ENCODE assay signal across 8 cellular contexts in the genomic region with DNA sequence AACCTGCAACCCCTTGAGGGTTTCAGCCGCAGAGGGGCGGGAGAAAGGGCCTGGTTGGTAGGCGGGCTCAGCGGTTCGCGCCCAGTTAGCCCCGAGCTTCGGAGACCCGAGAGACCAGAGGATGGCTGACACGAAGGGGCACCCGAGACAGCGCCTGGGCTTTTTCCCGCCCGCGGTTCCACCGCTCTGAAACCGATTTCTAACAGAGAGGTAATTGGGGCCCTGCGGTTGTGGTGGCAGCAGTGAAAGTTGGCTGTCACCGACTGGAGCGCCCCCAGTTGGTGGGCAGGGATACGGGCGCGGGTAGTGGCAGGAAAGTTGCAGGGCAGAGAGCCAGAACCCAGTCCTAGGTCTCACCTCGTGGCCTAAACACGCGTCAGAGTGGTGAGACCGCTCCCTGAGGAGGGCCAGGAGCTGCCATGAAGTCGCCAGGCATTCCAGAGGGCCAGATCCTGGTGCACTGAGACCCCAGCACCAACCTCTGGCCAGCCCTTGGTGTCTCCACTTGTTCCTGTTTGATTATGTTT. TPM values are rescaled to one million over a fixed set of nuclear protein-coding genes. Genes with fewer than 3 reads are reported as not detected.
DNase-seq lines count a peak whose midpoint lies in the region; ATAC-seq and TF ChIP-seq lines count a peak whose summit lies in the region.

No MANE protein-coding gene starts in this region.

- H3K4me1 ChIP-seq in SK-N-SH (ENCODE audit: control insufficient read depth in 1 of 2, insufficient read depth in 2 of 2, low read depth in 1 of 2, low read length in 1 of 2): peaks cover 0 to 3% of the 10 kb centered on the region in 2 experiments; a peak in 1 of 4 replicates

- intact Hi-C loops in Right ventricle myocardium superior (cut with DNase I): no loop called here
- intact Hi-C loops in posterior vena cava (cut with DNase I): no loop called here

- no peaks in the 10 kb centered on the region for H3K79me2 ChIP-seq in SK-N-SH (ENCODE audit: insufficient read depth)

- peaks cover 21% of the 10 kb centered on the region for H3K4me1 Mint-ChIP-seq in activated naive CD4-positive, alpha-beta T cell treated with anti-CD3 and anti-CD28 coated beads, Interleukin-2, amount 50 U/mL, for 24 hours

- peak; percentile 74 for TF ChIP-seq CTCF in SK-N-SH (IDR thresholded peaks at IDR 0.05)

- peak overlapping the region; percentile 48 to 57 for H3K4me3 ChIP-seq in SK-N-SH (ENCODE audit: low read depth in 2 of 2, low read length in 1 of 2)

- TF ChIP-seq RAD21 in SK-N-SH (IDR thresholded peaks at IDR 0.05; ENCODE audit: low read length): no peak

- no peaks in the 10 kb centered on the region for H3K27me3 ChIP-seq in SK-N-SH (ENCODE audit: insufficient read depth)

- 2% methylated on average over 22 of the region's 28 CpGs for WGBS in SK-N-SH (ENCODE audit: low lambda C conversion rate)

- CTCF ChIA-PET in SK-N-SH (lab: Yijun Ruan, JAX): interaction anchor here (0.6 to 2.5 kb wide), 8 partner anchors 9 to 343 kb away, joined by 3 to 7 read pairs (median 4); a partner anchor contains a TSS

- peak overlapping the region in 1 of 2 experiments; percentile 22; a peak in 2 of 4 replicates for H3K27ac ChIP-seq in SK-N-SH (ENCODE audit: low read depth in 2 of 2, low read length in 1 of 2)

- H3K36me3 Mint-ChIP-seq in activated naive CD4-positive, alpha-beta T cell treated with anti-CD3 and anti-CD28 coated beads, Interleukin-2, amount 50 U/mL, for 24 hours: no peaks in the 10 kb centered on the region

- H3K36me3 ChIP-seq in SK-N-SH (replicated peaks in 1 of 2; ENCODE audit: control insufficient read depth in 1 of 2, insufficient read depth in 2 of 2, low read length in 1 of 2): peaks cover 5 to 14% of the 10 kb centered on the region in 2 experiments

- no peaks in the 10 kb centered on the region for H3K9me2 ChIP-seq in SK-N-SH

- no peaks in the 10 kb centered on the region for H4K20me1 ChIP-seq in SK-N-SH (ENCODE audit: insufficient read depth)

- H3K9ac ChIP-seq in SK-N-SH: peak overlapping the region; percentile 23; the same call in 1 of the 2 replicates

- H3K9me3 Mint-ChIP-seq in activated naive CD4-positive, alpha-beta T cell treated with anti-CD3 and anti-CD28 coated beads, Interleukin-2, amount 50 U/mL, for 24 hours: no peaks in the 10 kb centered on the region

- H2AFZ ChIP-seq in SK-N-SH (ENCODE audit: low read depth): peak overlapping the region; percentile 69

- H3K4me2 ChIP-seq in SK-N-SH: peak overlapping the region; percentile 75

- peak overlapping the region; percentile 90 for H3K4me3 Mint-ChIP-seq in activated naive CD4-positive, alpha-beta T cell treated with anti-CD3 and anti-CD28 coated beads, Interleukin-2, amount 50 U/mL, for 24 hours

- peak; percentile 84 for ATAC-seq in Right ventricle myocardium superior (ENCODE audit: poor library complexity)

- DNase-seq in EH (ENCODE audit: low read depth): peak; percentile 81
- DNase-seq in H4 (ENCODE audit: low spot score): peak; percentile 74
- DNase-seq in M059J (ENCODE audit: low read depth): peak; percentile 73
- peak; percentile 65 for DNase-seq in SK-N-SH
- DNase-seq in Right ventricle myocardium superior: peak; percentile 84
- peak; percentile 93 for DNase-seq in posterior vena cava (ENCODE audit: low spot score)
- DNase-seq in ureter (ENCODE audit: low spot score): peak; percentile 74

- H3K27ac Mint-ChIP-seq in activated naive CD4-positive, alpha-beta T cell treated with anti-CD3 and anti-CD28 coated beads, Interleukin-2, amount 50 U/mL, for 24 hours: peak overlapping the region; percentile 89

- no peaks in the 10 kb centered on the region for H3K27me3 Mint-ChIP-seq in activated naive CD4-positive, alpha-beta T cell treated with anti-CD3 and anti-CD28 coated beads, Interleukin-2, amount 50 U/mL, for 24 hours

- H3F3A ChIP-seq in SK-N-SH (replicated peaks; ENCODE audit: insufficient read depth): peaks cover 30% of the 10 kb centered on the region

- H3K9me3 ChIP-seq in SK-N-SH: no peaks in the 10 kb centered on the region

- TF ChIP-seq EP300 in SK-N-SH (IDR thresholded peaks at IDR 0.05; ENCODE audit: borderline replicate concordance in 1 of 2, low read depth in 1 of 2, low read length in 1 of 2): no peak

- POLR2A ChIA-PET in SK-N-SH (lab: Yijun Ruan, JAX): interaction anchor here (1.3 kb wide), 1 partner anchor 12 kb away, joined by 3 read pairs; no protein-coding TSS in a partner anchor

TF ChIP-seq in SK-N-SH, 30 proteins besides CTCF, POLR2A, EP300 and RAD21:
- TF ChIP-seq RFX5 (IDR thresholded peaks at IDR 0.05; ENCODE audit: low read length) (no peak), NFIC (IDR thresholded peaks at IDR 0.05; ENCODE audit: borderline replicate concordance) (peak; percentile 56; the same call in 1 of the 2 replicates)

RNA-seq across cellular contexts. Expression of a gene that starts 0.6 kb away (rescaled TPM):
- total RNA-seq in H4 (2014; rRNA removed; shearing (Covaris generic)): 1.3 and 2.2 TPM in 2 replicates
- total RNA-seq in M059J (2014; rRNA removed; shearing (Covaris generic)): 0.86 and 2.4 TPM in 2 replicates
- polyA plus RNA-seq in SK-N-SH (2012; rRNA removed): 0.67 and 0.89 TPM in 2 replicates
- polyA plus RNA-seq in SK-N-SH (2012; cell fraction: cytosol; rRNA removed): 0.63 and 0.64 TPM in 2 replicates
- 2.2 and 3.7 TPM in 2 replicates for polyA plus RNA-seq in SK-N-SH (2012; cell fraction: nucleus; rRNA removed)
- 1.4 TPM for total RNA-seq in Right ventricle myocardium superior
- total RNA-seq in posterior vena cava: 1 to 10 TPM; 2.2 TPM
- total RNA-seq in ureter: 2.9 TPM

RNA-seq across cellular contexts. Expression of a gene that starts 14.8 kb away (rescaled TPM):
- 979 and 1,093 TPM in 2 replicates for total RNA-seq in H4 (2014; rRNA removed; shearing (Covaris generic))
- total RNA-seq in M059J (2014; rRNA removed; shearing (Covaris generic)): 1,074 and 1,826 TPM in 2 replicates
- 935 and 1,369 TPM in 2 replicates for polyA plus RNA-seq in SK-N-SH (2012; rRNA removed)
- polyA plus RNA-seq in SK-N-SH (2012; cell fraction: cytosol; rRNA removed): 948 and 1,077 TPM in 2 replicates
- 611 and 1,260 TPM in 2 replicates for polyA plus RNA-seq in SK-N-SH (2012; cell fraction: nucleus; rRNA removed)
- total RNA-seq in Right ventricle myocardium superior (1,060 TPM), posterior vena cava (100 to 1,000 TPM; 618 to 766 TPM), ureter (651 TPM)

RNA-seq across cellular contexts. Expression of a gene that starts 22.7 kb away (rescaled TPM):
- not detected in 2 replicates for total RNA-seq in H4 (2014; rRNA removed; shearing (Covaris generic))
- total RNA-seq in M059J (2014; rRNA removed; shearing (Covaris generic)): not detected in 2 replicates
- 0.05 TPM in 1 of 2 replicates, not detected in the other for polyA plus RNA-seq in SK-N-SH (2012; rRNA removed)
- 0.04 and 0.05 TPM in 2 replicates for polyA plus RNA-seq in SK-N-SH (2012; cell fraction: cytosol; rRNA removed)
- polyA plus RNA-seq in SK-N-SH (2012; cell fraction: nucleus; rRNA removed): 0.24 and 0.29 TPM in 2 replicates
- total RNA-seq in Right ventricle myocardium superior (0.19 TPM), posterior vena cava (not detected), ureter (0.34 TPM)

RNA-seq across cellular contexts. Expression of a gene that starts 23.0 kb away (rescaled TPM):
- 5.5 and 6.5 TPM in 2 replicates for total RNA-seq in H4 (2014; rRNA removed; shearing (Covaris generic))
- total RNA-seq in M059J (2014; rRNA removed; shearing (Covaris generic)): 4.6 and 20.9 TPM in 2 replicates
- 8.9 and 11.5 TPM in 2 replicates for polyA plus RNA-seq in SK-N-SH (2012; rRNA removed)
- 13.5 and 25.3 TPM in 2 replicates for polyA plus RNA-seq in SK-N-SH (2012; cell fraction: cytosol; rRNA removed)
- 18.5 and 26.1 TPM in 2 replicates for polyA plus RNA-seq in SK-N-SH (2012; cell fraction: nucleus; rRNA removed)
- total RNA-seq in Right ventricle myocardium superior (9.4 TPM), posterior vena cava (10 to 100 TPM; 11.3 to 11.9 TPM), ureter (14.3 TPM)

RNA-seq across cellular contexts. Expression of a gene that starts 31.1 kb away (rescaled TPM):
- total RNA-seq in H4 (2014; rRNA removed; shearing (Covaris generic)): 187 and 259 TPM in 2 replicates
- 228 and 341 TPM in 2 replicates for total RNA-seq in M059J (2014; rRNA removed; shearing (Covaris generic))
- 131 and 177 TPM in 2 replicates for polyA plus RNA-seq in SK-N-SH (2012; rRNA removed)
- polyA plus RNA-seq in SK-N-SH (2012; cell fraction: cytosol; rRNA removed): 284 and 365 TPM in 2 replicates
- polyA plus RNA-seq in SK-N-SH (2012; cell fraction: nucleus; rRNA removed): 51.5 and 158 TPM in 2 replicates
- 131 TPM for total RNA-seq in Right ventricle myocardium superior
- 100 to 1,000 TPM; 258 to 368 TPM for total RNA-seq in posterior vena cava
- 328 TPM for total RNA-seq in ureter
